8 cellular contexts compared by ENCODE assay signal in genomic region chr20:49982346-49983122, GRCh38. TPM values are rescaled to one million over a fixed set of nuclear protein-coding genes. Genes with fewer than 3 reads are reported as not detected.
DNase-seq lines count a peak whose midpoint lies in the region; ATAC-seq and TF ChIP-seq lines count a peak whose summit lies in the region.

SNAI1 (plus strand) TSS chr20:49982980; CDS start chr20:49983060, 80 bp downstream.

- peak within 1 kb of the TSS; percentile 20 to 53 (median 39) for H3K4me3 ChIP-seq in liver (ENCODE audit: low read depth in 1 of 3, low read length in 3 of 3)

- no peaks in the 10 kb centered on the region for H3K9me3 ChIP-seq in liver (ENCODE audit: control insufficient read depth in 4 of 4, low read length in 3 of 4)

- peak within 1 kb of the TSS; percentile 60 for H3K27ac Mint-ChIP-seq in activated CD4-positive, alpha-beta T cell treated with anti-CD3 and anti-CD28 coated beads, Interleukin-2, amount 10 ng/mL, durations not matched to agents 7 days and 5 days
- H3K27ac Mint-ChIP-seq in dendritic cell treated with granulocyte-macrophage colony-stimulating factor and Interleukin-4, amounts not matched to agents 40 ng/mL and 50 ng/mL, for 4 days, result peak within 1 kb of the TSS; percentile 47

- H3K4me1 Mint-ChIP-seq in activated CD4-positive, alpha-beta T cell treated with anti-CD3 and anti-CD28 coated beads, Interleukin-2, amount 10 ng/mL, durations not matched to agents 7 days and 5 days, result peaks cover 24% of the 10 kb centered on the region
- peaks cover 35% of the 10 kb centered on the region for H3K4me1 Mint-ChIP-seq in dendritic cell treated with granulocyte-macrophage colony-stimulating factor and Interleukin-4, amounts not matched to agents 40 ng/mL and 50 ng/mL, for 4 days (ENCODE audit: low read depth)

- peak; percentile 98 for DNase-seq in AG20443 (ENCODE audit: low spot score)
- peak; percentile 87 for DNase-seq in NCI-H510A treated with DMSO at 0.1 percent for 48 hours (lab: John Stamatoyannopoulos, UW)
- DNase-seq in activated CD4-positive, alpha-beta T cell treated with anti-CD3 and anti-CD28 coated beads, Interleukin-2, amount 10 ng/mL, durations not matched to agents 7 days and 5 days, result peak; percentile 87
- DNase-seq in stimulated activated CD4-positive, alpha-beta T cell treated with anti-CD3 and anti-CD28 coated beads, Interleukin-4, amount 100 ng/mL, for 1 hour, result peak; percentile 82

- WGBS in liver, result 3% methylated on average over 90 of the region's 90 CpGs

- POLR2A ChIA-PET in activated CD4-positive, alpha-beta T cell treated with anti-CD3 and anti-CD28 coated beads, Interleukin-2, amount 10 ng/mL, durations not matched to agents 7 days and 5 days (lab: Charles Lee), result interaction anchor here (1.2 kb wide), 1 partner anchor 89 kb away, joined by 3 read pairs; no protein-coding TSS in a partner anchor

- H3K27me3 ChIP-seq in liver (ENCODE audit: control insufficient read depth in 4 of 4, insufficient read depth in 4 of 4, low read length in 3 of 4), result no peaks in the 10 kb centered on the region

- H3K4me3 Mint-ChIP-seq in activated CD4-positive, alpha-beta T cell treated with anti-CD3 and anti-CD28 coated beads, Interleukin-2, amount 10 ng/mL, durations not matched to agents 7 days and 5 days, result peak within 1 kb of the TSS; percentile 56
- peak within 1 kb of the TSS; percentile 58 for H3K4me3 Mint-ChIP-seq in dendritic cell treated with granulocyte-macrophage colony-stimulating factor and Interleukin-4, amounts not matched to agents 40 ng/mL and 50 ng/mL, for 4 days

- peak within 1 kb of the TSS; percentile 67 to 76 for H3K27ac ChIP-seq in liver (ENCODE audit: low read depth in 1 of 2, low read length in 2 of 2)

- CTCF ChIA-PET in activated CD4-positive, alpha-beta T cell treated with anti-CD3 and anti-CD28 coated beads, Interleukin-2, amount 10 ng/mL, durations not matched to agents 7 days and 5 days (lab: Charles Lee), result interaction anchor here (1.5 to 12.1 kb wide), 2 partner anchors 30 to 90 kb away, joined by 3 to 148 read pairs; no protein-coding TSS in a partner anchor

- H3K36me3 Mint-ChIP-seq in activated CD4-positive, alpha-beta T cell treated with anti-CD3 and anti-CD28 coated beads, Interleukin-2, amount 10 ng/mL, durations not matched to agents 7 days and 5 days (ENCODE audit: low read depth), result no peaks in the 10 kb centered on the region
- H3K36me3 Mint-ChIP-seq in dendritic cell treated with granulocyte-macrophage colony-stimulating factor and Interleukin-4, amounts not matched to agents 40 ng/mL and 50 ng/mL, for 4 days (ENCODE audit: low read depth), result no peaks in the 10 kb centered on the region

- peak; percentile 84 for ATAC-seq in GM19035 (IDR thresholded peaks at IDR 0.05; ENCODE audit: unreplicated experiment)
- peak; percentile 77 for ATAC-seq in HG03432 (IDR thresholded peaks at IDR 0.05; ENCODE audit: unreplicated experiment)

- peaks cover 21% of the 10 kb centered on the region for H3K27me3 Mint-ChIP-seq in activated CD4-positive, alpha-beta T cell treated with anti-CD3 and anti-CD28 coated beads, Interleukin-2, amount 10 ng/mL, durations not matched to agents 7 days and 5 days
- peaks cover 40% of the 10 kb centered on the region for H3K27me3 Mint-ChIP-seq in dendritic cell treated with granulocyte-macrophage colony-stimulating factor and Interleukin-4, amounts not matched to agents 40 ng/mL and 50 ng/mL, for 4 days

- peaks cover 2 to 17% (median 6%) of the 10 kb centered on the region in 4 donors for H3K4me1 ChIP-seq in liver (ENCODE audit: control insufficient read depth in 4 of 4, insufficient read depth in 4 of 4, low read length in 3 of 4)

- TF ChIP-seq CTCF in liver (IDR thresholded peaks at IDR 0.05; ENCODE audit: low read depth, low read length, missing input control), result peak; percentile 2

- peak within 1 kb of the TSS; percentile 9 to 10 for H3K9ac ChIP-seq in liver (ENCODE audit: low read depth in 1 of 2, low read length in 2 of 2)

- no peaks in the 10 kb centered on the region for H3K36me3 ChIP-seq in liver (ENCODE audit: control insufficient read depth in 4 of 4, insufficient read depth in 3 of 4, low read depth in 1 of 4, low read length in 3 of 4)

- no peaks in the 10 kb centered on the region for H3K9me3 Mint-ChIP-seq in activated CD4-positive, alpha-beta T cell treated with anti-CD3 and anti-CD28 coated beads, Interleukin-2, amount 10 ng/mL, durations not matched to agents 7 days and 5 days
- H3K9me3 Mint-ChIP-seq in dendritic cell treated with granulocyte-macrophage colony-stimulating factor and Interleukin-4, amounts not matched to agents 40 ng/mL and 50 ng/mL, for 4 days, result no peaks in the 10 kb centered on the region

- peak in 1 of 2 donors; percentile 8 for TF ChIP-seq RAD21 in liver (IDR thresholded peaks at IDR 0.05)

- intact Hi-C loops in dendritic cell treated with granulocyte-macrophage colony-stimulating factor and Interleukin-4, amounts not matched to agents 40 ng/mL and 50 ng/mL, for 4 days (cut with micrococcal nuclease), result loop anchor here (5.0 kb wide), 1 partner anchor 190 kb away; no protein-coding TSS in a partner anchor

TF ChIP-seq in liver, 16 proteins besides CTCF, POLR2A, EP300 and RAD21:
- peak; percentile 97 for TF ChIP-seq TAF1 (conservative IDR thresholded peaks at IDR 0.05)
- peak in 1 of 2 donors; percentile 62 for TF ChIP-seq EGR1 (IDR thresholded peaks at IDR 0.05; ENCODE audit: low read depth in 2 of 2)
- TF ChIP-seq REST (IDR thresholded peaks at IDR 0.05), result no peak
- TF ChIP-seq FOXA2 (IDR thresholded peaks at IDR 0.05), result no peak
- TF ChIP-seq MAX (IDR thresholded peaks at IDR 0.05), result peak; percentile 56
- TF ChIP-seq SP1 (IDR thresholded peaks at IDR 0.05), result peak; percentile 22

RNA-seq across cellular contexts. Expression of gene SNAI1, which starts in this region (rescaled TPM):
- under 1 TPM in 1 of 2 experiments, not detected in 1; 0.15 TPM for total RNA-seq in activated CD4-positive, alpha-beta T cell treated with anti-CD3 and anti-CD28 coated beads, Interleukin-2, amount 10 ng/mL, durations not matched to agents 7 days and 5 days
- total RNA-seq in liver, result under 1 TPM; 0.28 to 0.75 TPM
- polyA plus RNA-seq in liver, result 1 to 10 TPM in 1 of 2 donors, under 1 TPM in 1; 0.44 to 3.4 TPM

Comparison
In these comparisons a context has a peak if more than half of its experiments do, and no peak if none do; other contexts are left out.
1. Peak in every context shown above with its lines: DNase-seq, ATAC-seq, H3K4me3 ChIP-seq and H3K27ac ChIP-seq.
2. Peak in DNase-seq in activated CD4-positive, alpha-beta T cell treated with anti-CD3 and anti-CD28 coated beads, Interleukin-2, amount 10 ng/mL, durations not matched to agents 7 days and 5 days; RNA of the gene not detected or under 1 TPM.